In genomic region chr9:109759584-109759983, GRCh38 we compare ENCODE assay signal across 11 cellular contexts.
"Had no signal": no experiment of that assay in that cellular context is flagged by ENCODE, and none has a peak within 500 bp of the region (broad histone marks: within the 10 kb centered on the region; RNA-seq: fewer than 3 reads in every experiment).

No MANE protein-coding gene starts in this region.

- ATAC-seq: GM23338, HCT116 had no signal

- H3K4me1 ChIP-seq: HAP-1 had no signal

- FAIRE-seq: H1, H54 had no signal

- H3K4me3 ChIP-seq: GM23248, GM23338, HAP-1 had no signal

- H3K27ac ChIP-seq: GM23248 had no signal

- H3K9me3 ChIP-seq: HAP-1 had no signal

- DNase-seq: GM23248, GOT3, H7, H9, HCEC 1CT, HFFc6 had no signal

- H3K36me3 ChIP-seq: HAP-1 had no signal
